ENCODE assay signal across 25 cellular contexts in the genomic region with DNA sequence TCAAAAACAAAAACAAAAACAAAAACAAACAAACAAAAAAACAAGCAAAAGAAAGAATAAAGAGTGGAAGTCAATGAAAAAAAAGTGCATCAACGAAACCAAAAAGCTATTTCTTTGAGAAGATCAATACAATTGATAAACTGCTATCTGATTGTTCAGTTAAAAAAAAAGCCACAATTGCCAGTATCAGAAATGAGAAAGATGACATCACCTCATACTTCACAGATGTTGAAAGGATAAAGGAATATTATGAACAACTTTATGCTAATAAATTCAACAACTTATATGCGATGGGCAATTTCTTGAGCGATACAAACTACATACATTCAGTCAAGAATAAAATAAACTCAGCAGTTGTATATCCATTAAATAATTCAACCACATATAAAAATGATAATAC.
"Had no signal": no experiment of that assay in that cellular context is flagged by ENCODE, and none has a peak within 500 bp of the region (broad histone marks: within the 10 kb centered on the region; RNA-seq: fewer than 3 reads in every experiment).

No MANE protein-coding gene starts in this region.

- H3K36me3 ChIP-seq: left lung, lower lobe of right lung, pancreas, prostate gland, suprapubic skin, thoracic aorta, tibial artery, upper lobe of right lung had no signal

- H3K27me3 ChIP-seq: pancreas, sigmoid colon had no signal

- H3K36me3 Mint-ChIP-seq: immature natural killer cell; naive thymus-derived CD8-positive, alpha-beta T cell; stimulated activated effector memory CD8-positive, alpha-beta T cell treated with anti-CD3 and anti-CD28 coated beads, Interleukin-12 subunit alpha, Interleukin-12 subunit beta, amount 100 ng/mL, for 72 hours had no signal

- DNase-seq: hypothalamus; immature natural killer cell; kidney; left colon; left lung; lower lobe of right lung; mammary epithelial cell; mesenchymal stem cell; naive thymus-derived CD8-positive, alpha-beta T cell; pancreas; retina; right cardiac atrium; sigmoid colon; small intestine; spleen; stimulated activated CD4-positive, alpha-beta T cell treated with anti-CD3 and anti-CD28 coated beads, Interleukin-4, amount 100 ng/mL, for 24 hours; stimulated activated naive CD4-positive, alpha-beta T cell; tibial artery; trophoblast cell; upper lobe of right lung had no signal

- H3K9me3 Mint-ChIP-seq: stimulated activated naive CD8-positive, alpha-beta T cell treated with anti-CD3 and anti-CD28 coated beads, Interleukin-15, Interleukin-2, amounts not matched to agents 100 ng/mL and 50 ng/mL, for 24 hours had no signal

- H3K27ac ChIP-seq: left lung, lower lobe of right lung, pancreas, prostate gland, sigmoid colon, spleen, suprapubic skin, thoracic aorta, tibial artery, upper lobe of right lung had no signal

- H3K4me1 ChIP-seq: prostate gland had no signal

- ATAC-seq: left colon; left lung; lower lobe of right lung; naive thymus-derived CD8-positive, alpha-beta T cell; pancreas; right cardiac atrium; stimulated activated effector memory CD8-positive, alpha-beta T cell treated with anti-CD3 and anti-CD28 coated beads, Interleukin-12 subunit alpha, Interleukin-12 subunit beta, amount 100 ng/mL, for 72 hours; upper lobe of right lung had no signal

- H3K4me3 Mint-ChIP-seq: stimulated activated effector memory CD8-positive, alpha-beta T cell treated with anti-CD3 and anti-CD28 coated beads, Interleukin-12 subunit alpha, Interleukin-12 subunit beta, amount 100 ng/mL, for 72 hours; stimulated activated naive CD8-positive, alpha-beta T cell treated with anti-CD3 and anti-CD28 coated beads, Interleukin-15, Interleukin-2, amounts not matched to agents 100 ng/mL and 50 ng/mL, for 24 hours had no signal

- H3K9me3 ChIP-seq: lower lobe of right lung, pancreas, prostate gland, suprapubic skin, upper lobe of right lung had no signal

- H3K4me3 ChIP-seq: left lung, lower lobe of right lung, pancreas, prostate gland, sigmoid colon, spleen, suprapubic skin, thoracic aorta, tibial artery, upper lobe of right lung had no signal

- H3K27ac Mint-ChIP-seq: immature natural killer cell; stimulated activated effector memory CD8-positive, alpha-beta T cell treated with anti-CD3 and anti-CD28 coated beads, Interleukin-12 subunit alpha, Interleukin-12 subunit beta, amount 100 ng/mL, for 72 hours; stimulated activated naive CD8-positive, alpha-beta T cell treated with anti-CD3 and anti-CD28 coated beads, Interleukin-15, Interleukin-2, amounts not matched to agents 100 ng/mL and 50 ng/mL, for 24 hours had no signal
